In the genomic region with DNA sequence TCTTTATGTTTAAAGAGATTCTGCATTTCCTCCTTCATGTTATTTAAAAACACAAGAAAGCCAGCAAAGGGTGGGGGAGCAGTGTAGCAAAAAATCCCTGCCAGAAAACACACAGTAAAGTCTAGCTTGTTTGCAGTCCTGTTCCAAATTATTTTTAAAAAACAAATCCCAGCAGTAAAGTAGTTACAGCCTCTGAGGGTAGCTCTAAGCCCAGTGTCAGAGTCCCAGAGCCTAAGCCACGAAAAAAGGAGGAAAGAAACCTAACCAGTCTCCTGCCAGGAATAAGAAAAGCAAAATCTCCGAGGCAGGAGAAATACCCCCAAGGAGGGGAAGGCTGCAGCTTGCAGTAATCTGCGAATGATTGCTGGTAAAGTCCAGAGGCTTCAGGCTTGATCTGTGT, we compare ENCODE assay signal across 12 cellular contexts.
DNase-seq lines count a peak whose midpoint lies in the region; ATAC-seq and TF ChIP-seq lines count a peak whose summit lies in the region.
"Had no signal": no experiment of that assay in that cellular context is flagged by ENCODE, and none has a peak within 500 bp of the region (broad histone marks: within the 10 kb centered on the region; RNA-seq: fewer than 3 reads in every experiment).

No MANE protein-coding gene starts in this region.

- H3K27me3 ChIP-seq in parathyroid adenoma (ENCODE audit: control insufficient read depth, insufficient read depth, low read length) (no peaks in the 10 kb centered on the region), aorta (ENCODE audit: control insufficient read depth in 1 of 2, insufficient read depth in 2 of 2, low read length in 1 of 2) (no peaks in the 10 kb centered on the region)

- no peak overlapping the region for H3K9ac ChIP-seq in parathyroid adenoma

- WGBS in aorta, 2 donors, result 4 to 5% methylated on average over 3 of the region's 3 CpGs

- H3K27ac ChIP-seq in parathyroid adenoma, result peak overlapping the region; percentile 14
- H3K27ac ChIP-seq in aorta (ENCODE audit: low read depth in 1 of 2, low read length in 2 of 2), result peak overlapping the region; percentile 92 to 94

- no peaks in the 10 kb centered on the region for H3K9me3 ChIP-seq in parathyroid adenoma (ENCODE audit: control insufficient read depth, low read length)
- H3K9me3 ChIP-seq in aorta (ENCODE audit: control insufficient read depth, low read length), result no peaks in the 10 kb centered on the region

- ATAC-seq in Right ventricle myocardium inferior (peak; percentile 75), left cardiac atrium (peak; percentile 20 to 60), aorta (ENCODE audit: low FRiP score) (peak; percentile 68), HG02678 (IDR thresholded peaks at IDR 0.05; ENCODE audit: unreplicated experiment) (no peak)

- H3K36me3 ChIP-seq in parathyroid adenoma (ENCODE audit: control insufficient read depth, insufficient read depth, low read length), result no peaks in the 10 kb centered on the region
- H3K36me3 ChIP-seq in aorta (ENCODE audit: control insufficient read depth in 1 of 2, insufficient read depth in 2 of 2, low read length in 1 of 2), result no peaks in the 10 kb centered on the region

- H3K4me1 ChIP-seq in parathyroid adenoma (no peaks in the 10 kb centered on the region), aorta (ENCODE audit: control insufficient read depth in 1 of 2, insufficient read depth in 2 of 2, low read length in 2 of 2) (peaks cover 0 to 9% of the 10 kb centered on the region in 2 donors)

- no peak for TF ChIP-seq CTCF in parathyroid adenoma (IDR thresholded peaks at IDR 0.05)

- intact Hi-C loops in Right ventricle myocardium inferior (cut with DNase I), result loop anchor here (5.0 to 10.0 kb wide), 4 partner anchors 71 to 219 kb away; a partner anchor contains a TSS
- intact Hi-C loops in cardiac septum (cut with DNase I), result loop anchor here (5.0 to 10.0 kb wide), 2 partner anchors 114 to 217 kb away; a partner anchor contains a TSS
- intact Hi-C loops in left cardiac atrium (cut with DNase I), result loop anchor here in 1 of 2 donors (10.0 kb wide), 1 partner anchor 237 kb away; no protein-coding TSS in a partner anchor
- intact Hi-C loops in aorta (cut with DNase I), result loop anchor here (2.0 to 10.0 kb wide), 4 partner anchors 34 to 219 kb away; a partner anchor contains a TSS

- H3K4me2 ChIP-seq in parathyroid adenoma (ENCODE audit: low read length), result no peak overlapping the region

- no peaks in the 10 kb centered on the region for H3K79me2 ChIP-seq in parathyroid adenoma

- H2AFZ ChIP-seq in parathyroid adenoma, result no peak overlapping the region

- H3K4me3 ChIP-seq in parathyroid adenoma (ENCODE audit: low read depth, low read length) (no peak overlapping the region), aorta (ENCODE audit: low read length in 2 of 2) (peak overlapping the region; percentile 22 to 55)

- no peak for DNase-seq in Right ventricle myocardium inferior (ENCODE audit: missing footprints)
- DNase-seq in cardiac septum (ENCODE audit: low spot score), result no peak
- no peak for DNase-seq in left cardiac atrium
- DNase-seq in aorta, result no peak
- no peak for DNase-seq in NCI-H128 (lab: John Stamatoyannopoulos, UW; ENCODE audit: unreplicated experiment)
- no peak for DNase-seq in LoVo (ENCODE audit: low spot score)
- DNase-seq: 8988T, DND-41, NCI-H446, SIG-M5 had no signal
